17 cellular contexts compared by ENCODE assay signal in genomic region chr15:90906181-90906849, GRCh38. TPM values are rescaled to one million over a fixed set of nuclear protein-coding genes. Genes with fewer than 3 reads are reported as not detected.
"Had no signal": no experiment of that assay in that cellular context is flagged by ENCODE, and none has a peak within 500 bp of the region (broad histone marks: within the 10 kb centered on the region; RNA-seq: fewer than 3 reads in every experiment).

No MANE protein-coding gene starts in this region.

- H3K9me3 Mint-ChIP-seq: activated B cell treated with CpG ODN at 0.5 μM for 24 hours; activated CD4-positive, alpha-beta T cell treated with anti-CD3 and anti-CD28 coated beads, Interleukin-2, amount 10 ng/mL, durations not matched to agents 7 days and 5 days; naive thymus-derived CD8-positive, alpha-beta T cell; stimulated activated naive CD8-positive, alpha-beta T cell treated with anti-CD3 and anti-CD28 coated beads, Interleukin-15, Interleukin-2, amounts not matched to agents 100 ng/mL and 50 ng/mL, for 24 hours had no signal

- H3K4me3 ChIP-seq: coronary artery, gastroesophageal sphincter, mucosa of descending colon, thoracic aorta had no signal

- H3K27me3 Mint-ChIP-seq: activated B cell treated with CpG ODN at 0.5 μM for 24 hours; activated CD4-positive, alpha-beta T cell treated with anti-CD3 and anti-CD28 coated beads, Interleukin-2, amount 10 ng/mL, durations not matched to agents 7 days and 5 days; activated naive CD8-positive, alpha-beta T cell; naive thymus-derived CD8-positive, alpha-beta T cell; stimulated activated naive CD8-positive, alpha-beta T cell treated with anti-CD3 and anti-CD28 coated beads, Interleukin-15, Interleukin-2, amounts not matched to agents 100 ng/mL and 50 ng/mL, for 24 hours had no signal

- ATAC-seq: gastroesophageal sphincter; mucosa of descending colon; naive thymus-derived CD8-positive, alpha-beta T cell had no signal

- H3K9me2 ChIP-seq: SK-N-SH had no signal

- DNase-seq: activated B cell treated with CpG ODN at 0.5 μM for 24 hours; activated CD4-positive, alpha-beta T cell treated with anti-CD3 and anti-CD28 coated beads, Interleukin-2, amount 10 ng/mL, durations not matched to agents 7 days and 5 days; activated gamma-delta T cell; effector memory CD4-positive, alpha-beta T cell; hippocampal formation; kidney glomerular epithelial cell; mammary epithelial cell; SK-N-SH; stimulated activated CD4-positive, alpha-beta T cell treated with anti-CD3 and anti-CD28 coated beads, Interleukin-2, amount 100 ng/mL, for 48 hours; T-helper 1 cell had no signal

- H3K4me2 ChIP-seq: SK-N-SH had no signal

- H3K27me3 ChIP-seq: gastroesophageal sphincter had no signal

- H3K27ac Mint-ChIP-seq: activated B cell treated with CpG ODN at 0.5 μM for 24 hours; activated naive CD8-positive, alpha-beta T cell; stimulated activated naive CD8-positive, alpha-beta T cell treated with anti-CD3 and anti-CD28 coated beads, Interleukin-15, Interleukin-2, amounts not matched to agents 100 ng/mL and 50 ng/mL, for 24 hours had no signal

- H3K4me3 Mint-ChIP-seq: activated B cell treated with CpG ODN at 0.5 μM for 24 hours; activated CD4-positive, alpha-beta T cell treated with anti-CD3 and anti-CD28 coated beads, Interleukin-2, amount 10 ng/mL, durations not matched to agents 7 days and 5 days; stimulated activated naive CD8-positive, alpha-beta T cell treated with anti-CD3 and anti-CD28 coated beads, Interleukin-15, Interleukin-2, amounts not matched to agents 100 ng/mL and 50 ng/mL, for 24 hours had no signal

- H3K27ac ChIP-seq: thoracic aorta had no signal

- H3K9me3 ChIP-seq: gastroesophageal sphincter, mucosa of descending colon, SK-N-SH, thoracic aorta had no signal

RNA-seq across cellular contexts. Expression of gene FES, which starts 22.0 kb away (rescaled TPM):
- polyA plus RNA-seq: mammary epithelial cell had no signal
